Comparison of ENCODE assay signal across 8 cellular contexts in genomic region chr4:68271851-68272756, GRCh38. TPM values are rescaled to one million over a fixed set of nuclear protein-coding genes. Genes with fewer than 3 reads are reported as not detected.
A peak's percentile ranks its signal among the peaks of the same experiment; 100 is the strongest.
DNase-seq lines count a peak whose midpoint lies in the region; ATAC-seq and TF ChIP-seq lines count a peak whose summit lies in the region.

No MANE protein-coding gene starts in this region.

- H3K36me3 ChIP-seq in PC-3 (ENCODE audit: low read depth, low read length) (no peaks in the 10 kb centered on the region), lower lobe of right lung (no peaks in the 10 kb centered on the region)

- peak overlapping the region; percentile 66 for H2AFZ ChIP-seq in PC-3 (ENCODE audit: low read length)

- H3K36me3 Mint-ChIP-seq in dendritic cell treated with granulocyte-macrophage colony-stimulating factor and Interleukin-4, amounts not matched to agents 40 ng/mL and 50 ng/mL, for 4 days (ENCODE audit: low read depth) = no peaks in the 10 kb centered on the region

- H3K4me1 ChIP-seq in PC-3 (ENCODE audit: insufficient read depth, low read length) (peaks cover 20% of the 10 kb centered on the region), lower lobe of right lung (no peaks in the 10 kb centered on the region)

- intact Hi-C loops in PC-3 (cut with micrococcal nuclease) (loop anchor here (1.0 to 10.0 kb wide), 5 partner anchors 40 to 1345 kb away; no protein-coding TSS in a partner anchor), lower lobe of right lung (cut with DNase I) (loop anchor here (10.0 kb wide), 1 partner anchor 103 kb away; no protein-coding TSS in a partner anchor)
- intact Hi-C loops in dendritic cell treated with granulocyte-macrophage colony-stimulating factor and Interleukin-4, amounts not matched to agents 40 ng/mL and 50 ng/mL, for 4 days (cut with micrococcal nuclease) = loop anchor here (1.0 to 5.0 kb wide), 2 partner anchors 104 to 900 kb away; no protein-coding TSS in a partner anchor

- DNase-seq in NCI-H82 (lab: John Stamatoyannopoulos, UW) (peak; percentile 38), NCI-H82 treated with DMSO at 0.1 percent for 48 hours (lab: John Stamatoyannopoulos, UW; ENCODE audit: unreplicated experiment) (no peak), PC-3 (peak; percentile 81), lower lobe of right lung (no peak)
- no peak for DNase-seq in stimulated activated CD4-positive, alpha-beta T cell treated with anti-CD3 and anti-CD28 coated beads, Interleukin-1b, Interleukin-23, amount 100 ng/mL, for 48 hours

- H4K20me1 ChIP-seq in PC-3 (ENCODE audit: low read length) = no peaks in the 10 kb centered on the region

- H3K9me2 ChIP-seq in PC-3 (replicated peaks; ENCODE audit: low read length) = no peaks in the 10 kb centered on the region

- peak; percentile 89 for TF ChIP-seq CTCF in PC-3 (conservative IDR thresholded peaks at IDR 0.05; ENCODE audit: low read depth, low read length)
- peak; percentile 78 for TF ChIP-seq CTCF in lower lobe of right lung (IDR thresholded peaks at IDR 0.05)

- CTCF ChIA-PET in PC-3 (lab: Charles Lee) = interaction anchor here (0.6 to 1.2 kb wide), 6 partner anchors 53 to 852 kb away, joined by 3 to 36 read pairs (median 4); no protein-coding TSS in a partner anchor

- H3K9me3 Mint-ChIP-seq in dendritic cell treated with granulocyte-macrophage colony-stimulating factor and Interleukin-4, amounts not matched to agents 40 ng/mL and 50 ng/mL, for 4 days = no peaks in the 10 kb centered on the region

- H3K79me2 ChIP-seq in PC-3 (ENCODE audit: low read length) = no peaks in the 10 kb centered on the region

- peak overlapping the region; percentile 46 for H3K4me3 Mint-ChIP-seq in dendritic cell treated with granulocyte-macrophage colony-stimulating factor and Interleukin-4, amounts not matched to agents 40 ng/mL and 50 ng/mL, for 4 days

- H3K27ac ChIP-seq in PC-3 (ENCODE audit: low read length) = no peak overlapping the region
- H3K27ac ChIP-seq in lower lobe of right lung = no peak overlapping the region

- no peak overlapping the region for H3K9ac ChIP-seq in PC-3 (ENCODE audit: low read length)

- ATAC-seq in GM19328 (IDR thresholded peaks at IDR 0.05; ENCODE audit: unreplicated experiment) (peak; percentile 52), HG03280 (IDR thresholded peaks at IDR 0.05; ENCODE audit: unreplicated experiment) (peak; percentile 77), PC-3 (peak; percentile 72), lower lobe of right lung (peak; percentile 75 to 83)

- no TSS peak for BruUV-seq in PC-3 (replicated peaks; lab: Mats Ljungman, UMichigan)

- peak overlapping the region; percentile 59 for H3K4me3 ChIP-seq in PC-3 (ENCODE audit: low read length)
- no peak overlapping the region for H3K4me3 ChIP-seq in lower lobe of right lung

- peaks cover 3% of the 10 kb centered on the region for H3K27me3 Mint-ChIP-seq in dendritic cell treated with granulocyte-macrophage colony-stimulating factor and Interleukin-4, amounts not matched to agents 40 ng/mL and 50 ng/mL, for 4 days

- H3K27me3 ChIP-seq in PC-3 (ENCODE audit: low read length) = no peaks in the 10 kb centered on the region
- H3K27me3 ChIP-seq in lower lobe of right lung (ENCODE audit: low read depth) = peaks cover 6% of the 10 kb centered on the region

- POLR2A ChIA-PET in PC-3 (lab: Charles Lee; ENCODE audit: unreplicated experiment) = interaction anchor here (0.6 to 0.8 kb wide), 4 partner anchors 13 to 1160 kb away, joined by 3 to 8 read pairs (median 4); no protein-coding TSS in a partner anchor

- H3F3A ChIP-seq in PC-3 (ENCODE audit: low read length, unreplicated experiment) = no peaks in the 10 kb centered on the region

- H3K27ac Mint-ChIP-seq in dendritic cell treated with granulocyte-macrophage colony-stimulating factor and Interleukin-4, amounts not matched to agents 40 ng/mL and 50 ng/mL, for 4 days = no peak overlapping the region

- H3K4me1 Mint-ChIP-seq in dendritic cell treated with granulocyte-macrophage colony-stimulating factor and Interleukin-4, amounts not matched to agents 40 ng/mL and 50 ng/mL, for 4 days (ENCODE audit: low read depth) = no peaks in the 10 kb centered on the region

- H3K9me3 ChIP-seq in PC-3 (ENCODE audit: low read length) (no peaks in the 10 kb centered on the region), lower lobe of right lung (no peaks in the 10 kb centered on the region)

- peak overlapping the region; percentile 77 for H3K4me2 ChIP-seq in PC-3 (ENCODE audit: low read length)

RNA-seq across cellular contexts. Expression of gene TMPRSS11B, which starts 26.6 kb away (rescaled TPM):
- total RNA-seq in PC-3 (2014; rRNA removed) (not detected in 2 replicates), lower lobe of right lung (not detected)

Comparison
In these comparisons a context has a peak if more than half of its experiments do, and no peak if none do; other contexts are left out.
1. DNase-seq: peak in NCI-H82 (single experiment) and PC-3 (single experiment); none in NCI-H82 treated with DMSO at 0.1 percent for 48 hours (single experiment), lower lobe of right lung (single experiment) and stimulated activated CD4-positive, alpha-beta T cell treated with anti-CD3 and anti-CD28 coated beads, Interleukin-1b, Interleukin-23, amount 100 ng/mL, for 48 hours (single experiment).
2. Peak in every context shown above with its lines, with median percentiles within 50 percentile points of each other: ATAC-seq.